11 cellular contexts compared by ENCODE assay signal in genomic region chr6:122401104-122401503, GRCh38. TPM values are rescaled to one million over a fixed set of nuclear protein-coding genes. Genes with fewer than 3 reads are reported as not detected.
DNase-seq lines count a peak whose midpoint lies in the region; ATAC-seq, FAIRE-seq and TF ChIP-seq lines count a peak whose summit lies in the region.
"Had no signal": no experiment of that assay in that cellular context is flagged by ENCODE, and none has a peak within 500 bp of the region (broad histone marks: within the 10 kb centered on the region; RNA-seq: fewer than 3 reads in every experiment).

No MANE protein-coding gene starts in this region.

- H3K27me3 ChIP-seq in ACC112 (ENCODE audit: insufficient read depth, low read length) (no peaks in the 10 kb centered on the region), GM23338 (ENCODE audit: insufficient read depth) (peaks cover 54% of the 10 kb centered on the region), kidney epithelial cell (ENCODE audit: control insufficient read depth, insufficient read depth, low read length) (no peaks in the 10 kb centered on the region)

- ATAC-seq in GM23338 = no peak

- peaks cover 11% of the 10 kb centered on the region for H3K4me1 Mint-ChIP-seq in GM23338
- H3K4me1 Mint-ChIP-seq in activated naive CD8-positive, alpha-beta T cell (ENCODE audit: low read depth) = peaks cover 62% of the 10 kb centered on the region

- TF ChIP-seq CTCF in GM23338 (conservative IDR thresholded peaks at IDR 0.05; ENCODE audit: low read depth in 2 of 2) (no peak), kidney epithelial cell (IDR thresholded peaks at IDR 0.05; ENCODE audit: insufficient read depth, low read length, poor library complexity, severe bottlenecking) (no peak)

- no peak for FAIRE-seq in RCC 7860 (lab: Jason Lieb, UNC)

- peaks cover 28% of the 10 kb centered on the region for H3K27me3 Mint-ChIP-seq in GM23338 (ENCODE audit: insufficient read depth, low read depth, poor library complexity)
- H3K27me3 Mint-ChIP-seq in activated naive CD8-positive, alpha-beta T cell = no peaks in the 10 kb centered on the region

- no peak overlapping the region for H3K27ac Mint-ChIP-seq in GM23338
- peak overlapping the region; percentile 97 for H3K27ac Mint-ChIP-seq in activated naive CD8-positive, alpha-beta T cell

- H3K4me1 ChIP-seq in ACC112 (ENCODE audit: control insufficient read depth, insufficient read depth, low read length, unreplicated experiment) = peaks cover 17% of the 10 kb centered on the region
- peaks cover 9% of the 10 kb centered on the region for H3K4me1 ChIP-seq in GM23338 (ENCODE audit: insufficient read depth)

- H3K9me2 ChIP-seq in GM23338 (ENCODE audit: insufficient read depth) = no peaks in the 10 kb centered on the region

- H3K9me3 Mint-ChIP-seq in GM23338 = no peaks in the 10 kb centered on the region
- H3K9me3 Mint-ChIP-seq in activated naive CD8-positive, alpha-beta T cell (ENCODE audit: low read depth) = no peaks in the 10 kb centered on the region

- H3K27ac ChIP-seq in ACC112 (ENCODE audit: low read depth, low read length) (no peak overlapping the region), GM23338 (ENCODE audit: low read depth) (no peak overlapping the region)

- H2AFZ ChIP-seq in ACC112 (ENCODE audit: low read length, unreplicated experiment) = no peak overlapping the region
- H2AFZ ChIP-seq in GM23338 = no peak overlapping the region

- DNase-seq in GM23338 (ENCODE audit: low spot score) (no peak), kidney epithelial cell (ENCODE audit: low read depth) (no peak), RCC 7860 (ENCODE audit: low spot score) (no peak), hippocampal formation (lab: John Stamatoyannopoulos, UW) (no peak), SHP77 (lab: John Stamatoyannopoulos, UW) (no peak), CD1c-positive myeloid dendritic cell (ENCODE audit: extremely low spot score) (no peak)
- DNase-seq: cortex of kidney; NCI-H2227 treated with DMSO at 0.1 percent for 48 hours; stimulated activated CD4-positive, alpha-beta T cell treated with anti-CD3 and anti-CD28 coated beads, Interleukin-4, amount 100 ng/mL, for 1 hour had no signal

- H4K20me1 ChIP-seq in GM23338 (replicated peaks; ENCODE audit: insufficient read depth) = peaks cover 45% of the 10 kb centered on the region

- H3K79me2 ChIP-seq in ACC112 (ENCODE audit: control insufficient read depth, insufficient read depth, low read length, unreplicated experiment) (peaks cover 55% of the 10 kb centered on the region), GM23338 (replicated peaks; ENCODE audit: insufficient read depth) (peaks cover 48% of the 10 kb centered on the region)

- H3F3A ChIP-seq in GM23338 (replicated peaks; ENCODE audit: low read depth) = no peaks in the 10 kb centered on the region

- H3K4me3 ChIP-seq in ACC112 (ENCODE audit: low read depth, low read length) (peak overlapping the region; percentile 96), GM23338 (no peak overlapping the region), kidney epithelial cell (ENCODE audit: low read depth, low read length) (peak overlapping the region; percentile 99)

- no peaks in the 10 kb centered on the region for H3K36me3 ChIP-seq in ACC112 (ENCODE audit: insufficient read depth, low read length)
- no peaks in the 10 kb centered on the region for H3K36me3 ChIP-seq in GM23338 (ENCODE audit: insufficient read depth)
- no peaks in the 10 kb centered on the region for H3K36me3 ChIP-seq in kidney epithelial cell (ENCODE audit: control insufficient read depth, insufficient read depth, low read length)

- H3K36me3 Mint-ChIP-seq in GM23338 (ENCODE audit: low read depth) = no peaks in the 10 kb centered on the region
- peaks cover 3% of the 10 kb centered on the region for H3K36me3 Mint-ChIP-seq in activated naive CD8-positive, alpha-beta T cell

- H3K4me2 ChIP-seq in GM23338 = no peak overlapping the region

- H3K4me3 Mint-ChIP-seq in GM23338 = peak overlapping the region; percentile 97
- peak overlapping the region; percentile 97 for H3K4me3 Mint-ChIP-seq in activated naive CD8-positive, alpha-beta T cell

TF ChIP-seq in GM23338, 12 proteins besides CTCF, POLR2A, EP300 and RAD21 (continues in another document):
- no peak for TF ChIP-seq JUNB (IDR thresholded peaks at IDR 0.05; ENCODE audit: unreplicated experiment)
- TF ChIP-seq ZNF331 (CRISPR knock-in tag; IDR thresholded peaks at IDR 0.05; ENCODE audit: low read depth) = no peak
- no peak for TF ChIP-seq CREB1 (CRISPR knock-in tag; IDR thresholded peaks at IDR 0.05; ENCODE audit: low read depth)
- TF ChIP-seq STAT1 (IDR thresholded peaks at IDR 0.05; ENCODE audit: unreplicated experiment) = no peak
- no peak for TF ChIP-seq NANOG (IDR thresholded peaks at IDR 0.05; ENCODE audit: borderline replicate concordance)
- TF ChIP-seq ZNF114 (CRISPR knock-in tag; IDR thresholded peaks at IDR 0.05) = no peak
- no peak for TF ChIP-seq EZH2 (IDR thresholded peaks at IDR 0.05; ENCODE audit: low read depth, unreplicated experiment)
- no peak for TF ChIP-seq POLR2AphosphoS5 (IDR thresholded peaks at IDR 0.05; ENCODE audit: low read depth)
- no peak for TF ChIP-seq ZNF462 (CRISPR knock-in tag; IDR thresholded peaks at IDR 0.05)
- TF ChIP-seq EZH2phosphoT487 (IDR thresholded peaks at IDR 0.05; ENCODE audit: unreplicated experiment) = no peak

RNA-seq across cellular contexts. Expression of gene HSF2, which starts 1.7 kb away (rescaled TPM):
- total RNA-seq in GM23338 (2014; rRNA removed; shearing (Covaris generic)) = 17.8 and 18.1 TPM in 2 replicates
- polyA plus RNA-seq in GM23338 (2016; fragmentation: Nextera tagmentation; extraction: Ambion mirVana) = 10.0 and 10.4 TPM in 2 replicates
- total RNA-seq in kidney epithelial cell = 17.3 and 18.2 TPM in 2 replicates
